8 cellular contexts compared by ENCODE assay signal in genomic region chr14:78758333-78758732, GRCh38.
DNase-seq lines count a peak whose midpoint lies in the region; ATAC-seq and TF ChIP-seq lines count a peak whose summit lies in the region.

No MANE protein-coding gene starts in this region.

- H4K20me1 ChIP-seq in GM23248 (ENCODE audit: insufficient read depth) = no peaks in the 10 kb centered on the region

- H3K79me2 ChIP-seq in GM23248 (ENCODE audit: insufficient read depth) = no peaks in the 10 kb centered on the region

- in situ Hi-C loops in GM23248 (cut with MboI) = no loop called here

- ATAC-seq in WTC11 = peak; percentile 86
- peak in 2 of 4 donors; percentile 41 to 47 for ATAC-seq in right lobe of liver
- no peak for ATAC-seq in effector memory CD8-positive, alpha-beta T cell (replicated peaks)
- no peak for ATAC-seq in stimulated activated naive CD8-positive, alpha-beta T cell treated with anti-CD3 and anti-CD28 coated beads, Interleukin-15, Interleukin-2, amounts not matched to agents 100 U/mL and 50 U/mL, for 24 hours

- 44 to 54% methylated on average over 4 of the region's 4 CpGs for WGBS in GM23248 (ENCODE audit: low coverage in 1 of 2, low lambda C conversion rate in 2 of 2, missing lambda C conversion rate in 2 of 2), 2 experiments
- WGBS in right lobe of liver (ENCODE audit: insufficient coverage, low coverage, low lambda C conversion rate, missing lambda C conversion rate) = 33% methylated on average over 4 of the region's 4 CpGs

- H3K9me3 ChIP-seq in GM23248 (ENCODE audit: low read depth) (no peaks in the 10 kb centered on the region), right lobe of liver (no peaks in the 10 kb centered on the region)

- TF ChIP-seq CTCF in WTC11 (IDR thresholded peaks at IDR 0.05) (peak; percentile 58; the same call in 1 of the 2 replicates), right lobe of liver (IDR thresholded peaks at IDR 0.05) (peak; percentile 18 to 54 (median 22))

- no peak for TF ChIP-seq POLR2A in right lobe of liver (IDR thresholded peaks at IDR 0.05)

- no peaks in the 10 kb centered on the region for H3K36me3 ChIP-seq in GM23248 (ENCODE audit: low read depth)
- H3K36me3 ChIP-seq in right lobe of liver = no peaks in the 10 kb centered on the region

- no peak overlapping the region for H3K27ac ChIP-seq in GM23248
- no peak overlapping the region for H3K27ac ChIP-seq in right lobe of liver

- no peaks in the 10 kb centered on the region for H3K36me3 Mint-ChIP-seq in WTC11
- no peaks in the 10 kb centered on the region for H3K36me3 Mint-ChIP-seq in effector memory CD8-positive, alpha-beta T cell (ENCODE audit: insufficient read depth)
- H3K36me3 Mint-ChIP-seq in activated T-helper 2 cell treated with anti-CD3 and anti-CD28 coated beads, Interferon-gamma antibody, Interleukin-2, Interleukin-4, amounts not matched to agents 10 μg/mL and 5 μg/mL and 100 μg/mL, durations not matched to agents 14 hours and 24 hours and 36 hours (ENCODE audit: low read depth) = no peaks in the 10 kb centered on the region

- POLR2A ChIA-PET in WTC11 (lab: Charles Lee) = no interaction called here

- H2AFZ ChIP-seq in GM23248 = no peak overlapping the region

- H3K4me1 Mint-ChIP-seq in WTC11 = peaks cover 16% of the 10 kb centered on the region
- no peaks in the 10 kb centered on the region for H3K4me1 Mint-ChIP-seq in effector memory CD8-positive, alpha-beta T cell (ENCODE audit: low read depth in 2 of 2)
- no peaks in the 10 kb centered on the region for H3K4me1 Mint-ChIP-seq in activated T-helper 2 cell treated with anti-CD3 and anti-CD28 coated beads, Interferon-gamma antibody, Interleukin-2, Interleukin-4, amounts not matched to agents 10 μg/mL and 5 μg/mL and 100 μg/mL, durations not matched to agents 14 hours and 24 hours and 36 hours (ENCODE audit: low read depth)

- H3K9me3 Mint-ChIP-seq in WTC11 = no peaks in the 10 kb centered on the region
- peaks cover 0 to 2% of the 10 kb centered on the region in 2 donors for H3K9me3 Mint-ChIP-seq in effector memory CD8-positive, alpha-beta T cell
- no peaks in the 10 kb centered on the region for H3K9me3 Mint-ChIP-seq in activated T-helper 2 cell treated with anti-CD3 and anti-CD28 coated beads, Interferon-gamma antibody, Interleukin-2, Interleukin-4, amounts not matched to agents 10 μg/mL and 5 μg/mL and 100 μg/mL, durations not matched to agents 14 hours and 24 hours and 36 hours

- intact Hi-C loops in right lobe of liver (cut with DNase I) = no loop called here
- intact Hi-C loops in activated T-helper 2 cell treated with anti-CD3 and anti-CD28 coated beads, Interferon-gamma antibody, Interleukin-2, Interleukin-4, amounts not matched to agents 10 μg/mL and 5 μg/mL and 100 μg/mL, durations not matched to agents 14 hours and 24 hours and 36 hours (cut with micrococcal nuclease) = no loop called here

- CTCF ChIA-PET in WTC11 (lab: Charles Lee) = interaction anchor here (0.6 to 2.4 kb wide), 15 partner anchors 11 to 192 kb away, joined by 3 to 15 read pairs (median 3); no protein-coding TSS in a partner anchor

- H3K4me1 ChIP-seq in GM23248 (ENCODE audit: insufficient read depth) (no peaks in the 10 kb centered on the region), right lobe of liver (no peaks in the 10 kb centered on the region)

- no peak overlapping the region for H3K27ac Mint-ChIP-seq in WTC11
- no peak overlapping the region for H3K27ac Mint-ChIP-seq in effector memory CD8-positive, alpha-beta T cell
- no peak overlapping the region for H3K27ac Mint-ChIP-seq in activated T-helper 2 cell treated with anti-CD3 and anti-CD28 coated beads, Interferon-gamma antibody, Interleukin-2, Interleukin-4, amounts not matched to agents 10 μg/mL and 5 μg/mL and 100 μg/mL, durations not matched to agents 14 hours and 24 hours and 36 hours

- H3K4me2 ChIP-seq in GM23248 (ENCODE audit: unreplicated experiment) = no peak overlapping the region

- H3K9ac ChIP-seq in GM23248 = no peak overlapping the region

- H3K27me3 ChIP-seq in GM23248 (replicated peaks; ENCODE audit: insufficient read depth) = no peaks in the 10 kb centered on the region
- H3K27me3 ChIP-seq in right lobe of liver = no peaks in the 10 kb centered on the region

- no peaks in the 10 kb centered on the region for H3K27me3 Mint-ChIP-seq in WTC11 (ENCODE audit: low read depth)
- no peaks in the 10 kb centered on the region for H3K27me3 Mint-ChIP-seq in effector memory CD8-positive, alpha-beta T cell
- no peaks in the 10 kb centered on the region for H3K27me3 Mint-ChIP-seq in activated T-helper 2 cell treated with anti-CD3 and anti-CD28 coated beads, Interferon-gamma antibody, Interleukin-2, Interleukin-4, amounts not matched to agents 10 μg/mL and 5 μg/mL and 100 μg/mL, durations not matched to agents 14 hours and 24 hours and 36 hours (ENCODE audit: low read depth)

- H3K4me3 Mint-ChIP-seq in WTC11 = no peak overlapping the region
- H3K4me3 Mint-ChIP-seq in effector memory CD8-positive, alpha-beta T cell = no peak overlapping the region
- H3K4me3 Mint-ChIP-seq in activated T-helper 2 cell treated with anti-CD3 and anti-CD28 coated beads, Interferon-gamma antibody, Interleukin-2, Interleukin-4, amounts not matched to agents 10 μg/mL and 5 μg/mL and 100 μg/mL, durations not matched to agents 14 hours and 24 hours and 36 hours (ENCODE audit: low read depth) = no peak overlapping the region

- H3F3A ChIP-seq in GM23248 (ENCODE audit: insufficient read depth) = no peaks in the 10 kb centered on the region

- H3K9me2 ChIP-seq in GM23248 (ENCODE audit: insufficient read depth) = no peaks in the 10 kb centered on the region

- H3K4me3 ChIP-seq in GM23248 (no peak overlapping the region), right lobe of liver (no peak overlapping the region)

- DNase-seq in ELR (ENCODE audit: low read depth) (peak; percentile 42), GM23248 (peak; percentile 59), NCI-H128 (lab: John Stamatoyannopoulos, UW; ENCODE audit: unreplicated experiment) (peak; percentile 70), WTC11 (ENCODE audit: low spot score) (peak; percentile 16), right lobe of liver (no peak)
- no peak for DNase-seq in effector memory CD8-positive, alpha-beta T cell
- DNase-seq in stimulated activated naive CD8-positive, alpha-beta T cell treated with anti-CD3 and anti-CD28 coated beads, Interleukin-15, Interleukin-2, amounts not matched to agents 100 U/mL and 50 U/mL, for 24 hours = no peak
- DNase-seq in activated T-helper 2 cell treated with anti-CD3 and anti-CD28 coated beads, Interferon-gamma antibody, Interleukin-2, Interleukin-4, amounts not matched to agents 10 μg/mL and 5 μg/mL and 100 μg/mL, durations not matched to agents 14 hours and 24 hours and 36 hours (ENCODE audit: low spot score) = no peak

TF ChIP-seq in WTC11, 78 proteins besides CTCF, POLR2A, EP300 and RAD21 (continues in another document):
- no peak for TF ChIP-seq GABPB1 (CRISPR knock-in tag; IDR thresholded peaks at IDR 0.05)
- TF ChIP-seq, protein P1, sequence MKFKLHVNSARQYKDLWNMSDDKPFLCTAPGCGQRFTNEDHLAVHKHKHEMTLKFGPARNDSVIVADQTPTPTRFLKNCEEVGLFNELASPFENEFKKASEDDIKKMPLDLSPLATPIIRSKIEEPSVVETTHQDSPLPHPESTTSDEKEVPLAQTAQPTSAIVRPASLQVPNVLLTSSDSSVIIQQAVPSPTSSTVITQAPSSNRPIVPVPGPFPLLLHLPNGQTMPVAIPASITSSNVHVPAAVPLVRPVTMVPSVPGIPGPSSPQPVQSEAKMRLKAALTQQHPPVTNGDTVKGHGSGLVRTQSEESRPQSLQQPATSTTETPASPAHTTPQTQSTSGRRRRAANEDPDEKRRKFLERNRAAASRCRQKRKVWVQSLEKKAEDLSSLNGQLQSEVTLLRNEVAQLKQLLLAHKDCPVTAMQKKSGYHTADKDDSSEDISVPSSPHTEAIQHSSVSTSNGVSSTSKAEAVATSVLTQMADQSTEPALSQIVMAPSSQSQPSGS (CRISPR knock-in tag; IDR thresholded peaks at IDR 0.05; ENCODE audit: borderline replicate concordance, low read depth) = no peak
- TF ChIP-seq, protein P2, sequence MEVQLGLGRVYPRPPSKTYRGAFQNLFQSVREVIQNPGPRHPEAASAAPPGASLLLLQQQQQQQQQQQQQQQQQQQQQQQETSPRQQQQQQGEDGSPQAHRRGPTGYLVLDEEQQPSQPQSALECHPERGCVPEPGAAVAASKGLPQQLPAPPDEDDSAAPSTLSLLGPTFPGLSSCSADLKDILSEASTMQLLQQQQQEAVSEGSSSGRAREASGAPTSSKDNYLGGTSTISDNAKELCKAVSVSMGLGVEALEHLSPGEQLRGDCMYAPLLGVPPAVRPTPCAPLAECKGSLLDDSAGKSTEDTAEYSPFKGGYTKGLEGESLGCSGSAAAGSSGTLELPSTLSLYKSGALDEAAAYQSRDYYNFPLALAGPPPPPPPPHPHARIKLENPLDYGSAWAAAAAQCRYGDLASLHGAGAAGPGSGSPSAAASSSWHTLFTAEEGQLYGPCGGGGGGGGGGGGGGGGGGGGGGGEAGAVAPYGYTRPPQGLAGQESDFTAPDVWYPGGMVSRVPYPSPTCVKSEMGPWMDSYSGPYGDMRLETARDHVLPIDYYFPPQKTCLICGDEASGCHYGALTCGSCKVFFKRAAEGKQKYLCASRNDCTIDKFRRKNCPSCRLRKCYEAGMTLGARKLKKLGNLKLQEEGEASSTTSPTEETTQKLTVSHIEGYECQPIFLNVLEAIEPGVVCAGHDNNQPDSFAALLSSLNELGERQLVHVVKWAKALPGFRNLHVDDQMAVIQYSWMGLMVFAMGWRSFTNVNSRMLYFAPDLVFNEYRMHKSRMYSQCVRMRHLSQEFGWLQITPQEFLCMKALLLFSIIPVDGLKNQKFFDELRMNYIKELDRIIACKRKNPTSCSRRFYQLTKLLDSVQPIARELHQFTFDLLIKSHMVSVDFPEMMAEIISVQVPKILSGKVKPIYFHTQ (CRISPR knock-in tag; IDR thresholded peaks at IDR 0.05) = no peak
- TF ChIP-seq TP53 (CRISPR knock-in tag; IDR thresholded peaks at IDR 0.05) = no peak
- TF ChIP-seq MXD4 (CRISPR knock-in tag; IDR thresholded peaks at IDR 0.05; ENCODE audit: borderline replicate concordance) = no peak
- no peak for TF ChIP-seq ZNF671 (CRISPR knock-in tag; IDR thresholded peaks at IDR 0.05)
- no peak for TF ChIP-seq MLX (CRISPR knock-in tag; IDR thresholded peaks at IDR 0.05)
- TF ChIP-seq ZNF219 (CRISPR knock-in tag; IDR thresholded peaks at IDR 0.05; ENCODE audit: borderline replicate concordance) = no peak

Comparison
In these comparisons a context has a peak if more than half of its experiments do, and no peak if none do; other contexts are left out.
1. DNase-seq: peak in ELR (single experiment), GM23248 (single experiment), NCI-H128 (single experiment) and WTC11 (single experiment); none in right lobe of liver (0 of 3), effector memory CD8-positive, alpha-beta T cell (0 of 3), stimulated activated naive CD8-positive, alpha-beta T cell treated with anti-CD3 and anti-CD28 coated beads, Interleukin-15, Interleukin-2, amounts not matched to agents 100 U/mL and 50 U/mL, for 24 hours (single experiment) and activated T-helper 2 cell treated with anti-CD3 and anti-CD28 coated beads, Interferon-gamma antibody, Interleukin-2, Interleukin-4, amounts not matched to agents 10 μg/mL and 5 μg/mL and 100 μg/mL, durations not matched to agents 14 hours and 24 hours and 36 hours (single experiment).